23 cellular contexts compared by ENCODE assay signal in genomic region chr9:137798901-137799629, GRCh38.
A peak's percentile ranks its signal among the peaks of the same experiment; 100 is the strongest.
DNase-seq lines count a peak whose midpoint lies in the region; ATAC-seq and TF ChIP-seq lines count a peak whose summit lies in the region.
"Had no signal": no experiment of that assay in that cellular context is flagged by ENCODE, and none has a peak within 500 bp of the region (broad histone marks: within the 10 kb centered on the region; RNA-seq: fewer than 3 reads in every experiment).

No MANE protein-coding gene starts in this region.

- H3K18ac ChIP-seq in mesenchymal stem cell (ENCODE audit: low read depth in 1 of 2, low read length in 2 of 2), result no peak overlapping the region

- 97% methylated on average over 21 of the region's 21 CpGs for WGBS in mesenchymal stem cell

- H2BK5ac ChIP-seq in mesenchymal stem cell (ENCODE audit: low read depth, low read length, poor library complexity, severe bottlenecking), result no peak overlapping the region

- H3K79me1 ChIP-seq in mesenchymal stem cell (replicated peaks; ENCODE audit: low read length, poor library complexity, severe bottlenecking), result peaks cover 24% of the 10 kb centered on the region

- no peak overlapping the region for H3K27ac Mint-ChIP-seq in stimulated activated naive CD8-positive, alpha-beta T cell treated with anti-CD3 and anti-CD28 coated beads, Interleukin-15, amount 100 ng/mL, for 72 hours
- H3K27ac Mint-ChIP-seq in CD4-positive, alpha-beta T cell, result no peak overlapping the region
- H3K27ac Mint-ChIP-seq: mesothelial cell of epicardium; T-helper 1 cell treated with Interleukin-12 subunit alpha and Interleukin-12 subunit beta and Interleukin-4 antibody, amounts not matched to agents 30 μg/mL and 1 μg/mL, for 36 hours had no signal

- peak; percentile 25 for ATAC-seq in stimulated activated naive CD8-positive, alpha-beta T cell treated with anti-CD3 and anti-CD28 coated beads, Interleukin-15, Interleukin-2, amounts not matched to agents 100 U/mL and 50 U/mL, for 24 hours
- no peak for ATAC-seq in stimulated activated naive CD8-positive, alpha-beta T cell treated with anti-CD3 and anti-CD28 coated beads, Interleukin-15, amount 100 ng/mL, for 72 hours
- ATAC-seq in CD4-positive, alpha-beta T cell (ENCODE audit: poor library complexity), result no peak
- ATAC-seq: body of pancreas, gastroesophageal sphincter, left lung had no signal

- H3K4me3 Mint-ChIP-seq in stimulated activated naive CD8-positive, alpha-beta T cell treated with anti-CD3 and anti-CD28 coated beads, Interleukin-15, amount 100 ng/mL, for 72 hours, result no peak overlapping the region
- no peak overlapping the region for H3K4me3 Mint-ChIP-seq in CD4-positive, alpha-beta T cell
- H3K4me3 Mint-ChIP-seq: CD4-positive, alpha-beta memory T cell; mesothelial cell of epicardium; naive B cell; T-helper 1 cell treated with Interleukin-12 subunit alpha and Interleukin-12 subunit beta and Interleukin-4 antibody, amounts not matched to agents 30 μg/mL and 1 μg/mL, for 36 hours had no signal

- H2AFZ ChIP-seq in mesenchymal stem cell (ENCODE audit: low read depth, low read length), result no peak overlapping the region

- peaks cover 80 to 95% of the 10 kb centered on the region in 2 experiments for H3K36me3 ChIP-seq in mesenchymal stem cell (ENCODE audit: control insufficient read depth in 1 of 2, insufficient read depth in 2 of 2, low read depth in 1 of 2, low read length in 2 of 2)

- H3K14ac ChIP-seq in mesenchymal stem cell (ENCODE audit: low read length in 2 of 2), result no peak overlapping the region

- CTCF ChIA-PET in CD4-positive, alpha-beta T cell (lab: Charles Lee), result no interaction called here

- peaks cover 90% of the 10 kb centered on the region for H3K36me3 Mint-ChIP-seq in CD4-positive, alpha-beta T cell (ENCODE audit: low read depth)

- TF ChIP-seq CTCF in CD4-positive, alpha-beta T cell (IDR thresholded peaks at IDR 0.05), result no peak

- H2BK12ac ChIP-seq in mesenchymal stem cell (ENCODE audit: low read length in 2 of 2), result no peak overlapping the region

- no peaks in the 10 kb centered on the region for H3K4me1 ChIP-seq in mesenchymal stem cell (ENCODE audit: control insufficient read depth, insufficient read depth, low read depth, low read length)
- H3K4me1 ChIP-seq: gastroesophageal sphincter, left lung had no signal

- POLR2A ChIA-PET in CD4-positive, alpha-beta T cell (lab: Charles Lee), result no interaction called here

- H3K4me3 ChIP-seq in mesenchymal stem cell (ENCODE audit: insufficient read depth in 1 of 2, low read depth in 1 of 2, low read length in 2 of 2), result no peak overlapping the region
- H3K4me3 ChIP-seq: body of pancreas, dorsolateral prefrontal cortex, gastroesophageal sphincter, left lung, SK-N-MC had no signal

- no peak overlapping the region for H4K8ac ChIP-seq in mesenchymal stem cell (ENCODE audit: low read length)

- H4K91ac ChIP-seq in mesenchymal stem cell (ENCODE audit: low read length), result peak overlapping the region; percentile 25

- DNase-seq in stimulated activated naive CD8-positive, alpha-beta T cell treated with anti-CD3 and anti-CD28 coated beads, Interleukin-15, Interleukin-2, amounts not matched to agents 100 U/mL and 50 U/mL, for 24 hours, result no peak
- no peak for DNase-seq in stimulated activated naive CD8-positive, alpha-beta T cell treated with anti-CD3 and anti-CD28 coated beads, Interleukin-15, amount 100 ng/mL, for 72 hours
- DNase-seq in NCI-H69 (lab: John Stamatoyannopoulos, UW), result peak; percentile 78
- DNase-seq in mesenchymal stem cell, result no peak
- DNase-seq in AML-193 (lab: John Stamatoyannopoulos, UW), result no peak
- no peak for DNase-seq in CD4-positive, alpha-beta T cell
- no peak for DNase-seq in medulla oblongata (ENCODE audit: extremely low spot score)
- DNase-seq: activated T-cell treated with anti-CD3 and anti-CD28 coated beads for 4 hours; body of pancreas; CD4-positive, alpha-beta memory T cell; dorsolateral prefrontal cortex; GDM1; hypothalamus; immature natural killer cell; KBM-7; left lung; naive B cell; NCI-H1105; RPMI8226 had no signal

- no peaks in the 10 kb centered on the region for H3K4me1 Mint-ChIP-seq in stimulated activated naive CD8-positive, alpha-beta T cell treated with anti-CD3 and anti-CD28 coated beads, Interleukin-15, amount 100 ng/mL, for 72 hours
- no peaks in the 10 kb centered on the region for H3K4me1 Mint-ChIP-seq in CD4-positive, alpha-beta T cell (ENCODE audit: low read depth)
- H3K4me1 Mint-ChIP-seq: immature natural killer cell, mesothelial cell of epicardium had no signal

- H3K4me2 ChIP-seq in mesenchymal stem cell (ENCODE audit: low read length, poor library complexity, severe bottlenecking), result no peak overlapping the region

- no peak overlapping the region for H3K4ac ChIP-seq in mesenchymal stem cell (ENCODE audit: low read depth in 1 of 2, low read length in 2 of 2)

- no peak overlapping the region for H2BK15ac ChIP-seq in mesenchymal stem cell (ENCODE audit: low read depth, poor library complexity, severe bottlenecking)

- H3K9ac ChIP-seq in mesenchymal stem cell (ENCODE audit: low read length), result no peak overlapping the region

- H2AK5ac ChIP-seq in mesenchymal stem cell (ENCODE audit: low read length, severe bottlenecking), result no peak overlapping the region

- H3K9me3 ChIP-seq in mesenchymal stem cell (ENCODE audit: control insufficient read depth, low read length), result no peaks in the 10 kb centered on the region
- H3K9me3 ChIP-seq in CD4-positive, alpha-beta T cell (ENCODE audit: control insufficient read depth, low read length), result no peaks in the 10 kb centered on the region
- H3K9me3 ChIP-seq: body of pancreas, gastroesophageal sphincter, left lung had no signal

- no peaks in the 10 kb centered on the region for H3K27me3 ChIP-seq in mesenchymal stem cell (ENCODE audit: control insufficient read depth in 1 of 2, insufficient read depth in 1 of 2, low read length in 2 of 2)
- H3K27me3 ChIP-seq in CD4-positive, alpha-beta T cell (ENCODE audit: control insufficient read depth, insufficient read depth, low read length), result no peaks in the 10 kb centered on the region
- H3K27me3 ChIP-seq: body of pancreas, dorsolateral prefrontal cortex, gastroesophageal sphincter, left lung had no signal

- no peak overlapping the region for H3K23ac ChIP-seq in mesenchymal stem cell (ENCODE audit: low read length in 2 of 2)

- no peak overlapping the region for H2BK120ac ChIP-seq in mesenchymal stem cell (ENCODE audit: low read depth, low read length)

- no peaks in the 10 kb centered on the region for H3K9me3 Mint-ChIP-seq in stimulated activated naive CD8-positive, alpha-beta T cell treated with anti-CD3 and anti-CD28 coated beads, Interleukin-15, amount 100 ng/mL, for 72 hours
- H3K9me3 Mint-ChIP-seq in CD4-positive, alpha-beta T cell, result no peaks in the 10 kb centered on the region
- H3K9me3 Mint-ChIP-seq: CD4-positive, alpha-beta memory T cell; immature natural killer cell; naive B cell; T-helper 1 cell treated with Interleukin-12 subunit alpha and Interleukin-12 subunit beta and Interleukin-4 antibody, amounts not matched to agents 30 μg/mL and 1 μg/mL, for 36 hours had no signal

- H3K27ac ChIP-seq in mesenchymal stem cell (ENCODE audit: low read length, poor library complexity, severe bottlenecking), result no peak overlapping the region
- H3K27ac ChIP-seq in CD4-positive, alpha-beta T cell (ENCODE audit: low read depth, low read length), result no peak overlapping the region
- H3K27ac ChIP-seq: dorsolateral prefrontal cortex, gastroesophageal sphincter, left lung, SK-N-MC had no signal

- intact Hi-C loops in CD4-positive, alpha-beta T cell (cut with DNase I, micrococcal nuclease), result no loop called here

- H3K27me3 Mint-ChIP-seq in stimulated activated naive CD8-positive, alpha-beta T cell treated with anti-CD3 and anti-CD28 coated beads, Interleukin-15, amount 100 ng/mL, for 72 hours, result no peaks in the 10 kb centered on the region
- H3K27me3 Mint-ChIP-seq in CD4-positive, alpha-beta T cell, result no peaks in the 10 kb centered on the region
- H3K27me3 Mint-ChIP-seq: CD4-positive, alpha-beta memory T cell; naive B cell had no signal
